ENCODE assay signal across 12 cellular contexts in the genomic region with DNA sequence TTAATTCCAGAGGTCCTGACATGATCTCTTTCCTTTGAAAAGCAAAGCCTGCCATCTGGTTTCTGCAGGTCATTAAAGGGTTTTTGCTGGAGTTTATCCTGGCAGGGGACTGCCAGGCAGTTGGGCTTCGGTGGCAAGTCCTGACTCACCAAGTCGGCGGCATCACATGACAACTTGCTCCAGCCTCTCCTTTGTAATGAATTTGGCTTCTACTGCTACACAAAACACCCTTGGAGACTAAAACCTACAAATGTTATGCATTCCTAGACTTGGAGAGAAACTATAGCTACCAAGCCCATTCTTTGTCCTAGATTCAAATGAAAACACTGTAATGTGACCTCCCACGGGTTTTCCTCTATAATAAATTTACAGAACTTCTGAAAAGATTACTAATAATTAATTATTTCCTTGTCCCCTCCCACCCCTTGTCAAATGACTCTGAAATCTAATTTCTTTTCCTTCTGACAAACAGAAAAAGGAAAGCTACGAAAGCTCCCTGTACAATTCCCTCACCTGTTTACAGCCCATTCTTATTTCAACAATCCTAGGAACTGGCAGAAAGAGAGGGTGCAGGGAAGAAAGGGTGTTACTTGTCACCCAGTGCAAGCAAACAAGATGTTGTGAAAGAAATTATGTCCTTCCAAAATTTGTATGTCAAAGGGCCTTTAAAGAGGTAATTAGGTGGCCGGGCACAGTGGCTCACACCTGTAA.
DNase-seq lines count a peak whose midpoint lies in the region; ATAC-seq, FAIRE-seq and TF ChIP-seq lines count a peak whose summit lies in the region.
"Had no signal": no experiment of that assay in that cellular context is flagged by ENCODE, and none has a peak within 500 bp of the region (broad histone marks: within the 10 kb centered on the region; RNA-seq: fewer than 3 reads in every experiment).

No MANE protein-coding gene starts in this region.

- no peaks in the 10 kb centered on the region for H3K4me1 Mint-ChIP-seq in activated CD4-positive, alpha-beta memory T cell treated with anti-CD3 and anti-CD28 coated beads, Interleukin-2, amount 10 ng/mL, durations not matched to agents 7 days and 5 days

- WGBS in HUES64, result 17% methylated on average over 5 of the region's 6 CpGs
- WGBS in body of pancreas, 2 donors, result 19 to 22% methylated on average over 6 of the region's 6 CpGs

- no peaks in the 10 kb centered on the region for H3K9me3 ChIP-seq in HUES64 (ENCODE audit: insufficient read depth, low read depth, low read length)
- H3K9me3 ChIP-seq in body of pancreas, result no peaks in the 10 kb centered on the region
- H3K9me3 ChIP-seq: BLaER1 had no signal

- TF ChIP-seq POLR2A in body of pancreas (IDR thresholded peaks at IDR 0.05) (peak in 2 of 3 donors; percentile 25 to 45), GM12891 (IDR thresholded peaks at IDR 0.05; ENCODE audit: low read depth, low read length) (no peak)

- POLR2A ChIA-PET in activated CD4-positive, alpha-beta memory T cell treated with anti-CD3 and anti-CD28 coated beads, Interleukin-2, amount 10 ng/mL, durations not matched to agents 7 days and 5 days (lab: Charles Lee), result no interaction called here

- peaks cover 14% of the 10 kb centered on the region for H3K27me3 Mint-ChIP-seq in activated CD4-positive, alpha-beta memory T cell treated with anti-CD3 and anti-CD28 coated beads, Interleukin-2, amount 10 ng/mL, durations not matched to agents 7 days and 5 days

- CTCF ChIA-PET in activated CD4-positive, alpha-beta memory T cell treated with anti-CD3 and anti-CD28 coated beads, Interleukin-2, amount 10 ng/mL, durations not matched to agents 7 days and 5 days (lab: Charles Lee), result no interaction called here

- TF ChIP-seq CTCF in body of pancreas (IDR thresholded peaks at IDR 0.05) (no peak), kidney epithelial cell (IDR thresholded peaks at IDR 0.05; ENCODE audit: insufficient read depth, low read length, poor library complexity, severe bottlenecking) (no peak)

- H3K4me3 ChIP-seq in HUES64 (ENCODE audit: low read length) (no peak overlapping the region), body of pancreas (no peak overlapping the region), kidney epithelial cell (ENCODE audit: low read depth, low read length) (no peak overlapping the region)
- H3K4me3 ChIP-seq: BLaER1 had no signal

- H3K27ac Mint-ChIP-seq in activated CD4-positive, alpha-beta memory T cell treated with anti-CD3 and anti-CD28 coated beads, Interleukin-2, amount 10 ng/mL, durations not matched to agents 7 days and 5 days, result no peak overlapping the region
- H3K27ac Mint-ChIP-seq: T-helper 1 cell treated with Interleukin-12 subunit alpha and Interleukin-12 subunit beta and Interleukin-4 antibody, amounts not matched to agents 30 μg/mL and 1 μg/mL, for 36 hours had no signal

- H3K9me3 Mint-ChIP-seq in activated CD4-positive, alpha-beta memory T cell treated with anti-CD3 and anti-CD28 coated beads, Interleukin-2, amount 10 ng/mL, durations not matched to agents 7 days and 5 days, result no peaks in the 10 kb centered on the region
- H3K9me3 Mint-ChIP-seq: T-helper 1 cell treated with Interleukin-12 subunit alpha and Interleukin-12 subunit beta and Interleukin-4 antibody, amounts not matched to agents 30 μg/mL and 1 μg/mL, for 36 hours had no signal

- H3K36me3 ChIP-seq in HUES64 (ENCODE audit: insufficient read depth, low read length) (no peaks in the 10 kb centered on the region), body of pancreas (replicated peaks in 1 of 2; ENCODE audit: insufficient read depth in 1 of 2, low read depth in 2 of 2) (no peaks in the 10 kb centered on the region), kidney epithelial cell (ENCODE audit: control insufficient read depth, insufficient read depth, low read length) (no peaks in the 10 kb centered on the region)
- H3K36me3 ChIP-seq: BLaER1 had no signal

- no peak overlapping the region for H3K4me3 Mint-ChIP-seq in activated CD4-positive, alpha-beta memory T cell treated with anti-CD3 and anti-CD28 coated beads, Interleukin-2, amount 10 ng/mL, durations not matched to agents 7 days and 5 days
- H3K4me3 Mint-ChIP-seq: T-helper 1 cell treated with Interleukin-12 subunit alpha and Interleukin-12 subunit beta and Interleukin-4 antibody, amounts not matched to agents 30 μg/mL and 1 μg/mL, for 36 hours had no signal

- no peaks in the 10 kb centered on the region for H3K36me3 Mint-ChIP-seq in activated CD4-positive, alpha-beta memory T cell treated with anti-CD3 and anti-CD28 coated beads, Interleukin-2, amount 10 ng/mL, durations not matched to agents 7 days and 5 days (ENCODE audit: low read depth)

- DNase-seq in A172 (ENCODE audit: low spot score) (peak; percentile 74), body of pancreas (peak; percentile 80 to 91 (median 89)), kidney epithelial cell (ENCODE audit: low read depth) (peak; percentile 81), NAMALWA (ENCODE audit: low spot score) (no peak), GM12891 (ENCODE audit: insufficient read length, low spot score) (no peak)
- no peak for DNase-seq in activated CD4-positive, alpha-beta memory T cell treated with anti-CD3 and anti-CD28 coated beads, Interleukin-2, amount 10 ng/mL, durations not matched to agents 7 days and 5 days

- intact Hi-C loops in body of pancreas (cut with DNase I), result no loop called here

- H3K4me1 ChIP-seq in HUES64 (ENCODE audit: insufficient read depth, low read length) (peaks cover 29% of the 10 kb centered on the region), body of pancreas (peaks cover 45% of the 10 kb centered on the region)

- no peak for FAIRE-seq in GM12891 (lab: Jason Lieb, UNC)
- FAIRE-seq: colon had no signal

- ATAC-seq in body of pancreas (peak; percentile 93), HG03439 (IDR thresholded peaks at IDR 0.05; ENCODE audit: unreplicated experiment) (no peak)
- ATAC-seq: HCT116 had no signal

- H3K9ac ChIP-seq in HUES64 (ENCODE audit: low read depth, low read length), result no peak overlapping the region
- H3K9ac ChIP-seq: BLaER1 had no signal

- H3K27ac ChIP-seq in HUES64 (ENCODE audit: low read depth, low read length), result peak overlapping the region; percentile 93
- peak overlapping the region; percentile 81 to 93 (median 91) for H3K27ac ChIP-seq in body of pancreas
- H3K27ac ChIP-seq: BLaER1 had no signal

- H3K27me3 ChIP-seq in HUES64 (ENCODE audit: insufficient read depth, low read length) (no peaks in the 10 kb centered on the region), body of pancreas (no peaks in the 10 kb centered on the region), kidney epithelial cell (ENCODE audit: control insufficient read depth, insufficient read depth, low read length) (no peaks in the 10 kb centered on the region)
- H3K27me3 ChIP-seq: BLaER1 had no signal

TF ChIP-seq in GM12891, 5 proteins besides CTCF, POLR2A, EP300 and RAD21:
- TF ChIP-seq POLR2AphosphoS5 (IDR thresholded peaks at IDR 0.05; ENCODE audit: low read depth, low read length), result no peak
- no peak for TF ChIP-seq PAX5 (IDR thresholded peaks at IDR 0.05; ENCODE audit: insufficient read depth, low read length, severe bottlenecking)
- TF ChIP-seq POU2F2 (IDR thresholded peaks at IDR 0.05; ENCODE audit: low read depth, low read length), result no peak
- TF ChIP-seq TAF1 (IDR thresholded peaks at IDR 0.05; ENCODE audit: low read depth, low read length), result no peak
- no peak for TF ChIP-seq SPI1 (IDR thresholded peaks at IDR 0.05; ENCODE audit: low read depth, low read length)

Comparison
In these comparisons a context has a peak if more than half of its experiments do, and no peak if none do; other contexts are left out.
1. DNase-seq: peak in A172 (single experiment), body of pancreas (4 of 4) and kidney epithelial cell (single experiment); none in NAMALWA (single experiment), activated CD4-positive, alpha-beta memory T cell treated with anti-CD3 and anti-CD28 coated beads, Interleukin-2, amount 10 ng/mL, durations not matched to agents 7 days and 5 days (single experiment) and GM12891 (single experiment).